9 cellular contexts compared by ENCODE assay signal in genomic region chr1:62689524-62689923, GRCh38. TPM values are rescaled to one million over a fixed set of nuclear protein-coding genes. Genes with fewer than 3 reads are reported as not detected.
DNase-seq lines count a peak whose midpoint lies in the region; ATAC-seq and TF ChIP-seq lines count a peak whose summit lies in the region.
"Had no signal": no experiment of that assay in that cellular context is flagged by ENCODE, and none has a peak within 500 bp of the region (broad histone marks: within the 10 kb centered on the region; RNA-seq: fewer than 3 reads in every experiment).

No MANE protein-coding gene starts in this region.

- H3K4me1 Mint-ChIP-seq in activated CD4-positive, alpha-beta memory T cell treated with anti-CD3 and anti-CD28 coated beads, Interleukin-2, amount 10 ng/mL, durations not matched to agents 7 days and 5 days, result peaks cover 30% of the 10 kb centered on the region
- H3K4me1 Mint-ChIP-seq in effector memory CD8-positive, alpha-beta T cell (ENCODE audit: low read depth in 2 of 2), result peaks cover 14 to 20% of the 10 kb centered on the region in 2 donors

- H3K27me3 Mint-ChIP-seq in activated CD4-positive, alpha-beta memory T cell treated with anti-CD3 and anti-CD28 coated beads, Interleukin-2, amount 10 ng/mL, durations not matched to agents 7 days and 5 days, result no peaks in the 10 kb centered on the region
- H3K27me3 Mint-ChIP-seq in effector memory CD8-positive, alpha-beta T cell, result peaks cover 0 to 12% of the 10 kb centered on the region in 2 donors

- DNase-seq in Caki2 (ENCODE audit: low read depth), result peak; percentile 32
- peak; percentile 71 for DNase-seq in NCI-H460 (ENCODE audit: extremely low read depth, low read depth)
- peak; percentile 41 to 64 for DNase-seq in erythroblast (lab: John Stamatoyannopoulos, UW)
- DNase-seq in omental fat pad (ENCODE audit: low spot score), result no peak
- DNase-seq in activated CD4-positive, alpha-beta memory T cell treated with anti-CD3 and anti-CD28 coated beads, Interleukin-2, amount 10 ng/mL, durations not matched to agents 7 days and 5 days, result no peak
- no peak for DNase-seq in NCI-H748 treated with DMSO at 0.1 percent for 48 hours (lab: John Stamatoyannopoulos, UW)
- DNase-seq in effector memory CD8-positive, alpha-beta T cell, result no peak
- DNase-seq: SHP77 had no signal

- in situ Hi-C loops in Caki2 (cut with HindIII; ENCODE audit: low pct_unique_long_range_greater_than_20kb, low sequenced_read_pairs), result no loop called here

- H3K27ac Mint-ChIP-seq in activated CD4-positive, alpha-beta memory T cell treated with anti-CD3 and anti-CD28 coated beads, Interleukin-2, amount 10 ng/mL, durations not matched to agents 7 days and 5 days, result no peak overlapping the region
- H3K27ac Mint-ChIP-seq in effector memory CD8-positive, alpha-beta T cell, result no peak overlapping the region

- TF ChIP-seq CTCF in omental fat pad (IDR thresholded peaks at IDR 0.05), result no peak

- no peak overlapping the region for H3K4me3 Mint-ChIP-seq in activated CD4-positive, alpha-beta memory T cell treated with anti-CD3 and anti-CD28 coated beads, Interleukin-2, amount 10 ng/mL, durations not matched to agents 7 days and 5 days
- peak overlapping the region in 1 of 2 donors; percentile 91 for H3K4me3 Mint-ChIP-seq in effector memory CD8-positive, alpha-beta T cell

- no peak for TF ChIP-seq POLR2A in erythroblast (IDR thresholded peaks at IDR 0.05; ENCODE audit: low read length)

- CTCF ChIA-PET in activated CD4-positive, alpha-beta memory T cell treated with anti-CD3 and anti-CD28 coated beads, Interleukin-2, amount 10 ng/mL, durations not matched to agents 7 days and 5 days (lab: Charles Lee), result interaction anchor here (0.6 to 1.0 kb wide), 3 partner anchors 30 to 58 kb away, joined by 3 to 4 read pairs (median 3); no protein-coding TSS in a partner anchor

- ATAC-seq in omental fat pad (ENCODE audit: low FRiP score) (peak; percentile 37), GM21619 (IDR thresholded peaks at IDR 0.05; ENCODE audit: unreplicated experiment) (no peak)
- no peak for ATAC-seq in effector memory CD8-positive, alpha-beta T cell (replicated peaks)

- POLR2A ChIA-PET in activated CD4-positive, alpha-beta memory T cell treated with anti-CD3 and anti-CD28 coated beads, Interleukin-2, amount 10 ng/mL, durations not matched to agents 7 days and 5 days (lab: Charles Lee), result no interaction called here

- no peaks in the 10 kb centered on the region for H3K9me3 Mint-ChIP-seq in activated CD4-positive, alpha-beta memory T cell treated with anti-CD3 and anti-CD28 coated beads, Interleukin-2, amount 10 ng/mL, durations not matched to agents 7 days and 5 days
- no peaks in the 10 kb centered on the region for H3K9me3 Mint-ChIP-seq in effector memory CD8-positive, alpha-beta T cell

- no peaks in the 10 kb centered on the region for H3K36me3 Mint-ChIP-seq in activated CD4-positive, alpha-beta memory T cell treated with anti-CD3 and anti-CD28 coated beads, Interleukin-2, amount 10 ng/mL, durations not matched to agents 7 days and 5 days (ENCODE audit: low read depth)
- H3K36me3 Mint-ChIP-seq in effector memory CD8-positive, alpha-beta T cell (ENCODE audit: insufficient read depth), result no peaks in the 10 kb centered on the region

RNA-seq across cellular contexts. Expression of gene DOCK7, which starts 1.3 kb away (rescaled TPM):
- total RNA-seq in Caki2 (2014; rRNA removed; shearing (Covaris generic); ENCODE audit: low replicate concordance), result 21.1 and 22.9 TPM in 2 replicates
- 41.9 and 48.6 TPM in 2 replicates for total RNA-seq in NCI-H460 (2014; rRNA removed; shearing (Covaris generic))
- 27.3 and 32.2 TPM in 2 replicates for polyA plus RNA-seq in NCI-H460 (2014; cell fraction: nucleus; rRNA removed)
- total RNA-seq in omental fat pad, result 10 to 100 TPM; 29.1 to 55.2 (median 31.0) TPM
- 10 to 100 TPM in 1 of 2 experiments, 1 to 10 TPM in 1; 7.6 to 13.5 TPM for total RNA-seq in activated CD4-positive, alpha-beta memory T cell treated with anti-CD3 and anti-CD28 coated beads, Interleukin-2, amount 10 ng/mL, durations not matched to agents 7 days and 5 days

Comparison
In these comparisons a context has a peak if more than half of its experiments do, and no peak if none do; other contexts are left out.
1. DNase-seq: peak in Caki2 (single experiment), NCI-H460 (single experiment) and erythroblast (2 of 2); none in omental fat pad (single experiment), activated CD4-positive, alpha-beta memory T cell treated with anti-CD3 and anti-CD28 coated beads, Interleukin-2, amount 10 ng/mL, durations not matched to agents 7 days and 5 days (single experiment), NCI-H748 treated with DMSO at 0.1 percent for 48 hours (single experiment) and effector memory CD8-positive, alpha-beta T cell (0 of 3).